8 cellular contexts compared by ENCODE assay signal in genomic region chr16:88527186-88527936, GRCh38. TPM values are rescaled to one million over a fixed set of nuclear protein-coding genes. Genes with fewer than 3 reads are reported as not detected.
DNase-seq lines count a peak whose midpoint lies in the region; ATAC-seq and TF ChIP-seq lines count a peak whose summit lies in the region.

No MANE protein-coding gene starts in this region.

- H3K36me3 ChIP-seq in DND-41 (ENCODE audit: insufficient read depth, low read length) = no peaks in the 10 kb centered on the region
- no peaks in the 10 kb centered on the region for H3K36me3 ChIP-seq in right lobe of liver

- CTCF ChIA-PET in activated CD4-positive, alpha-beta T cell treated with anti-CD3 and anti-CD28 coated beads for 36 hours (lab: Charles Lee) = no interaction called here

- H4K20me1 ChIP-seq in DND-41 (ENCODE audit: insufficient read depth, low read length) = no peaks in the 10 kb centered on the region; the same call in 1 of the 2 replicates

- 0% methylated on average over 2 of the region's 32 CpGs for WGBS in right lobe of liver (ENCODE audit: insufficient coverage, low coverage, low lambda C conversion rate, missing lambda C conversion rate)

- H3K27me3 Mint-ChIP-seq in activated CD4-positive, alpha-beta T cell treated with anti-CD3 and anti-CD28 coated beads for 36 hours = no peaks in the 10 kb centered on the region

- no peaks in the 10 kb centered on the region for H3K36me3 Mint-ChIP-seq in activated CD4-positive, alpha-beta T cell treated with anti-CD3 and anti-CD28 coated beads for 36 hours (ENCODE audit: low read depth)

- H3K79me2 ChIP-seq in DND-41 (ENCODE audit: insufficient read depth, low read length) = no peaks in the 10 kb centered on the region

- H3K4me1 ChIP-seq in DND-41 (ENCODE audit: insufficient read depth, low read length) (no peaks in the 10 kb centered on the region), right lobe of liver (peaks cover 0 to 12% (median 0%) of the 10 kb centered on the region in 4 donors)

- TF ChIP-seq CTCF in DND-41 (IDR thresholded peaks at IDR 0.05; ENCODE audit: borderline replicate concordance, extremely low read depth, low read length, poor library complexity, severe bottlenecking) = peak; percentile 63
- peak; percentile 78 for TF ChIP-seq CTCF in choroid plexus epithelial cell (conservative IDR thresholded peaks at IDR 0.05; ENCODE audit: low read depth, low read length)
- TF ChIP-seq CTCF in right lobe of liver (IDR thresholded peaks at IDR 0.05) = peak; percentile 76 to 90 (median 83)

- peaks cover 2% of the 10 kb centered on the region for H3K4me1 Mint-ChIP-seq in activated CD4-positive, alpha-beta T cell treated with anti-CD3 and anti-CD28 coated beads for 36 hours

- H3K4me3 ChIP-seq in DND-41 (ENCODE audit: low read depth in 1 of 2, low read length in 2 of 2) = no peak overlapping the region
- no peak overlapping the region for H3K4me3 ChIP-seq in choroid plexus epithelial cell (ENCODE audit: low read depth, low read length)
- H3K4me3 ChIP-seq in right lobe of liver = no peak overlapping the region

- no peaks in the 10 kb centered on the region for H3K9me3 Mint-ChIP-seq in activated CD4-positive, alpha-beta T cell treated with anti-CD3 and anti-CD28 coated beads for 36 hours (ENCODE audit: low read depth)

- no peak overlapping the region for H3K4me3 Mint-ChIP-seq in activated CD4-positive, alpha-beta T cell treated with anti-CD3 and anti-CD28 coated beads for 36 hours

- H3K27ac ChIP-seq in DND-41 (ENCODE audit: low read length) = no peak overlapping the region
- H3K27ac ChIP-seq in right lobe of liver = no peak overlapping the region

- H3K9me3 ChIP-seq in DND-41 (ENCODE audit: insufficient read depth, low read length, severe bottlenecking) (no peaks in the 10 kb centered on the region), right lobe of liver (no peaks in the 10 kb centered on the region)

- intact Hi-C loops in activated CD4-positive, alpha-beta T cell treated with anti-CD3 and anti-CD28 coated beads for 36 hours (cut with DNase I, micrococcal nuclease) = loop anchor here (1.0 to 5.0 kb wide), 2 partner anchors 35 to 84 kb away; no protein-coding TSS in a partner anchor
- intact Hi-C loops in right lobe of liver (cut with DNase I) = loop anchor here in 1 of 2 donors (5.0 kb wide), 1 partner anchor 85 kb away; no protein-coding TSS in a partner anchor

- no peak overlapping the region for H3K9ac ChIP-seq in DND-41 (ENCODE audit: low read depth, low read length)

- no peak overlapping the region for H3K27ac Mint-ChIP-seq in activated CD4-positive, alpha-beta T cell treated with anti-CD3 and anti-CD28 coated beads for 36 hours

- ATAC-seq in DND-41 (ENCODE audit: insufficient read depth, low read depth) (peak; percentile 56; the same call in 2 of the 3 replicates), right lobe of liver (peak; percentile 64 to 72 (median 68)), HG03378 (IDR thresholded peaks at IDR 0.05; ENCODE audit: unreplicated experiment) (no peak)
- ATAC-seq in activated CD4-positive, alpha-beta T cell treated with anti-CD3 and anti-CD28 coated beads for 36 hours = peak; percentile 81

- peak; percentile 21 for DNase-seq in DND-41
- DNase-seq in HuH-7.5 (ENCODE audit: low spot score) = peak; percentile 99
- peak; percentile 78 for DNase-seq in activated CD4-positive, alpha-beta T cell treated with anti-CD3 and anti-CD28 coated beads for 36 hours
- DNase-seq in choroid plexus epithelial cell (ENCODE audit: low read depth) = peak; percentile 60
- DNase-seq in right lobe of liver = peak in 1 of 3 donors; percentile 64
- DNase-seq in stimulated activated CD8-positive, alpha-beta memory T cell treated with anti-CD3 and anti-CD28 coated beads, Interleukin-2, amount 100 ng/mL, for 1 hour (ENCODE audit: low read depth in 2 of 2) = peak; percentile 29 to 43
- DNase-seq in H4 (ENCODE audit: low spot score) = no peak

- no peak for TF ChIP-seq POLR2A in right lobe of liver (IDR thresholded peaks at IDR 0.05)

- no peak overlapping the region for H2AFZ ChIP-seq in DND-41 (ENCODE audit: low read depth, low read length)

- POLR2A ChIA-PET in activated CD4-positive, alpha-beta T cell treated with anti-CD3 and anti-CD28 coated beads for 36 hours (lab: Charles Lee) = no interaction called here

- H3K4me2 ChIP-seq in DND-41 (ENCODE audit: insufficient read depth, low read length) = no peak overlapping the region

- H3K27me3 ChIP-seq in DND-41 (ENCODE audit: insufficient read depth, low read length, poor library complexity) (no peaks in the 10 kb centered on the region), right lobe of liver (no peaks in the 10 kb centered on the region)

RNA-seq across cellular contexts. Expression of gene ZC3H18, which starts 42.8 kb away (rescaled TPM):
- 10 to 100 TPM; 70.0 to 76.4 TPM for total RNA-seq in activated CD4-positive, alpha-beta T cell treated with anti-CD3 and anti-CD28 coated beads for 36 hours
- 10 to 100 TPM in 5 of 6 experiments, 1 to 10 TPM in 1; 8.7 to 22.8 (median 16.4) TPM for total RNA-seq in right lobe of liver
- 6.4 and 10.6 TPM in 2 replicates for total RNA-seq in H4 (2014; rRNA removed; shearing (Covaris generic))
